In the genomic region with DNA sequence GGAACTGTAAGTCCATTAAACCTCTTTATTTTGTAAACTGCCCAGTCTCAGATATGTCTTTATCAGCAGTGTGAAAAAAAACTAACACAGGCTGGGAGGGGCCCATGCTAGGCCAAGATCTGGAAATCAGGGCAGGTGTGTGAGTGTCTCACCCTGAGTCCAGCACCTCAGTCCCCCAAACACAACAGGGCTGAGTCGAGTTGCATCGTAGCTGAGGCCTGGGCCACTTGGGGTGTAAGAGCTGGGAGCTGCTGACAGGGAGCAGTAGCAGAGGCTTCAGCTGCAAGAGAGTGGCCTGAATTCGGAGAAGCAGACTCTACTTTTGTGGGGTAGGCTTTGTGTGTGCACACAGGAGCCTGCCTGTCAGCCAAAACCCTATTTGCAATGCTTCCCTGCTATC, we compare ENCODE assay signal across 17 cellular contexts.
DNase-seq lines count a peak whose midpoint lies in the region; ATAC-seq and TF ChIP-seq lines count a peak whose summit lies in the region.
"Had no signal": no experiment of that assay in that cellular context is flagged by ENCODE, and none has a peak within 500 bp of the region (broad histone marks: within the 10 kb centered on the region; RNA-seq: fewer than 3 reads in every experiment).

No MANE protein-coding gene starts in this region.

- peaks cover 0 to 30% (median 0%) of the 10 kb centered on the region in 7 donors for H3K27me3 ChIP-seq in spleen (replicated peaks in 1 of 7)
- H3K27me3 ChIP-seq: BLaER1 had no signal

- no peak overlapping the region for H3K4me3 ChIP-seq in spleen
- H3K4me3 ChIP-seq: BLaER1 had no signal

- DNase-seq in cardiac septum (ENCODE audit: low spot score) (peak; percentile 74), left cardiac atrium (no peak), posterior vena cava (ENCODE audit: low spot score) (peak; percentile 54), spleen (no peak)
- DNase-seq: 8988T; Calu3; CD4-positive, alpha-beta memory T cell; DMS79 treated with DMSO at 0.1 percent for 48 hours; GF-D8; GOT3; H7; HFFc6 had no signal

- intact Hi-C loops in cardiac septum (cut with DNase I) (no loop called here), left cardiac atrium (cut with DNase I) (no loop called here), posterior vena cava (cut with DNase I) (no loop called here), spleen (cut with DNase I; ENCODE audit: low total_unique reads) (no loop called here)

- 61 to 82% (median 66%) methylated on average over 2 to 3 of the region's 3 CpGs for WGBS in spleen, 5 donors

- no peak for TF ChIP-seq POLR2A in spleen (IDR thresholded peaks at IDR 0.05)

- no peaks in the 10 kb centered on the region for H3K4me1 ChIP-seq in spleen
- H3K4me1 ChIP-seq: BLaER1 had no signal

- peaks cover 0 to 49% (median 22%) of the 10 kb centered on the region in 8 donors for H3K9me3 ChIP-seq in spleen

- peak overlapping the region; percentile 55 for H3K27ac ChIP-seq in VCaP
- no peak overlapping the region for H3K27ac ChIP-seq in spleen
- H3K27ac ChIP-seq: BLaER1 had no signal

- no peak for TF ChIP-seq CTCF in VCaP (conservative IDR thresholded peaks at IDR 0.05)
- TF ChIP-seq CTCF in spleen (IDR thresholded peaks at IDR 0.05 in 8 of 11, conservative IDR thresholded peaks at IDR 0.05 in 3 of 11), result no peak

- ATAC-seq in left cardiac atrium (no peak), GM21447 (IDR thresholded peaks at IDR 0.05; ENCODE audit: unreplicated experiment) (no peak), HG03095 (IDR thresholded peaks at IDR 0.05; ENCODE audit: unreplicated experiment) (no peak)
- ATAC-seq: HCT116 had no signal

- no peaks in the 10 kb centered on the region for H3K36me3 ChIP-seq in spleen
- H3K36me3 ChIP-seq: BLaER1 had no signal

Comparison
In these comparisons a context has a peak if more than half of its experiments do, and no peak if none do; other contexts are left out.
1. DNase-seq: peak in cardiac septum (single experiment) and posterior vena cava (single experiment); none in left cardiac atrium (single experiment) and spleen (single experiment).